In genomic region chr7:87341441-87341840, GRCh38 we compare ENCODE assay signal across 26 cellular contexts. TPM values are rescaled to one million over a fixed set of nuclear protein-coding genes. Genes with fewer than 3 reads are reported as not detected.
DNase-seq lines count a peak whose midpoint lies in the region; ATAC-seq and TF ChIP-seq lines count a peak whose summit lies in the region.
"Had no signal": no experiment of that assay in that cellular context is flagged by ENCODE, and none has a peak within 500 bp of the region (broad histone marks: within the 10 kb centered on the region; RNA-seq: fewer than 3 reads in every experiment).

No MANE protein-coding gene starts in this region.

- peaks cover 24% of the 10 kb centered on the region for H3K4me1 Mint-ChIP-seq in T-helper 17 cell

- intact Hi-C loops in upper lobe of right lung (cut with DNase I), result no loop called here

- H3K27me3 ChIP-seq in upper lobe of right lung, result no peaks in the 10 kb centered on the region
- H3K27me3 ChIP-seq: MG63, thyroid gland had no signal

- peak; percentile 1 for DNase-seq in stimulated activated CD4-positive, alpha-beta T cell treated with anti-CD3 and anti-CD28 coated beads, Interleukin-15, amount 100 ng/mL, for 24 hours
- no peak for DNase-seq in stimulated activated CD4-positive, alpha-beta T cell treated with anti-CD3 and anti-CD28 coated beads, Interleukin-1b, Interleukin-23, amount 100 ng/mL, for 48 hours
- DNase-seq in T-helper 17 cell, result no peak
- no peak for DNase-seq in upper lobe of right lung
- DNase-seq in NCI-H748 treated with DMSO at 0.1 percent for 48 hours (lab: John Stamatoyannopoulos, UW), result no peak
- DNase-seq: activated effector memory CD4-positive, alpha-beta T cell treated with Interleukin-2 at 50 U/mL for 16 hours; amygdala; caudate nucleus; DND-41; foreskin fibroblast; left ventricle myocardium superior; MG63; midbrain; NCI-H1436; NCI-H226; NCI-H82; stimulated activated CD4-positive, alpha-beta T cell treated with anti-CD3 and anti-CD28 coated beads, Interleukin-2, amount 100 ng/mL, for 24 hours; stimulated activated naive B cell treated with anti-CD40 and anti-IgM and Interleukin-4, amounts not matched to agents 10 μg/mL and 1 μg/mL and 100 μg/mL, for 72 hours; thyroid gland had no signal

- no peak overlapping the region for H3K4me3 ChIP-seq in upper lobe of right lung
- H3K4me3 ChIP-seq: MG63, thyroid gland had no signal

- H3K27me3 Mint-ChIP-seq in T-helper 17 cell, result no peaks in the 10 kb centered on the region
- H3K27me3 Mint-ChIP-seq: progenitor cell of endocrine pancreas; stimulated activated naive B cell treated with anti-CD40 and anti-IgM and Interleukin-4, amounts not matched to agents 10 μg/mL and 1 μg/mL and 100 μg/mL, for 72 hours had no signal

- H3K4me1 ChIP-seq in upper lobe of right lung, result peaks cover 14% of the 10 kb centered on the region

- no peak overlapping the region for H3K27ac ChIP-seq in upper lobe of right lung
- H3K27ac ChIP-seq: epithelial cell of prostate, HL-60, thyroid gland had no signal

- H3K36me3 ChIP-seq in upper lobe of right lung, result peaks cover 16% of the 10 kb centered on the region
- H3K36me3 ChIP-seq: MG63, thyroid gland had no signal

- no peak overlapping the region for H3K4me3 Mint-ChIP-seq in T-helper 17 cell
- H3K4me3 Mint-ChIP-seq: neural crest cell; stimulated activated naive B cell treated with anti-CD40 and anti-IgM and Interleukin-4, amounts not matched to agents 10 μg/mL and 1 μg/mL and 100 μg/mL, for 72 hours had no signal

- peaks cover 3% of the 10 kb centered on the region for H3K36me3 Mint-ChIP-seq in T-helper 17 cell (ENCODE audit: low read depth)

- TF ChIP-seq CTCF in upper lobe of right lung (IDR thresholded peaks at IDR 0.05), result no peak

- peak; percentile 14 for ATAC-seq in HG03159 (IDR thresholded peaks at IDR 0.05; ENCODE audit: unreplicated experiment)
- ATAC-seq in T-helper 17 cell, result no peak
- no peak for ATAC-seq in GM18868 (IDR thresholded peaks at IDR 0.05; ENCODE audit: unreplicated experiment)
- ATAC-seq in upper lobe of right lung, result no peak
- ATAC-seq: left ventricle myocardium superior; Panc1; stimulated activated naive B cell treated with anti-CD40 and anti-IgM and Interleukin-4, amounts not matched to agents 10 μg/mL and 1 μg/mL and 100 μg/mL, for 72 hours had no signal

- no peaks in the 10 kb centered on the region for H3K9me3 ChIP-seq in T-helper 17 cell (ENCODE audit: control insufficient read depth, low read length, poor library complexity, severe bottlenecking)
- no peaks in the 10 kb centered on the region for H3K9me3 ChIP-seq in upper lobe of right lung
- H3K9me3 ChIP-seq: MG63, thyroid gland had no signal

- peak overlapping the region; percentile 24 for H3K27ac Mint-ChIP-seq in T-helper 17 cell
- H3K27ac Mint-ChIP-seq: progenitor cell of endocrine pancreas; stimulated activated naive B cell treated with anti-CD40 and anti-IgM and Interleukin-4, amounts not matched to agents 10 μg/mL and 1 μg/mL and 100 μg/mL, for 72 hours had no signal

RNA-seq across cellular contexts. Expression of gene CROT, which starts 4.0 kb away (rescaled TPM):
- total RNA-seq in T-helper 17 cell (10 to 100 TPM in 1 of 2 donors, 1 to 10 TPM in 1; 9.3 to 14.8 TPM), upper lobe of right lung (8.4 TPM)
